In the genomic region with DNA sequence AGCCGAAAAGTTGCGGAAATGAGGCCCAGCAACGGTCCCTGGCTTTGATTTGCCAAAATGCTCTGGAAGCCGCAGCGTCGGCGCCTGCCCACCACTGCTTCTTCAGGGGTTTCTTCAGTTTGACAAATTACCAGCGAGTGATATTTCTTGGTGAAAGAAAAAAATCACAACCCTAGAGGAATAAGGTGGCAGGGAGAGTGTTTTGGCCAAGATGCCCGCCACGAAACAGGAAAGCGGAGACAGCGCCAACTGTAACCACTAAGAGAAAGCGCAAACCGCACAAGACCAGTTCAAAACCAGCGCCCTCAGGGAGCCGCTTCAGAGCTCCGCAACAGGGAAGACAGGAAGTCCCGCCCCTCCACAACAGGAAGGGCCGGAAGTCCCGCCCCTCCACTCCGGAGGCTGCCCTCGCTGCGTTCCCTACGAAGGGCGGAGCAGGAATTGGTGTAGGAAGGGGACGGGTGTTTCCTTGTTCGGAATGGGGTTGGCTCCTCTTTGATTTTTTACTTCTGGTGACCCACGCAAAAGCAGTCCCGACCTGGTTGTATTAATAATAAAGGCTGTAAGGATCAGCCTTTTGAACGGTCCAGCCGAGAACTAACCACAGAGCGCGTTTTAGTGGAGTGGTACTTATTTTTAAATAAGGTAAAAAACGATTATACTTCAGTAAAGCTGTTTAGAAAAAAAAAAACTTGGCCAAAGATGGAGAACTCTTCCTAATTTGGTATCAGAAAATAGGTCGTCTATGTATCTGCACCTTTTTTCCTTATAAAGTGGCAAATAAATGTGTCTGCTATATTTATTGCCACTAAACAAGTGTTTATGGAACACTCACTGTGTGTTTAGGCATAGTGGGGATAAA, we compare ENCODE assay signal across 8 cellular contexts. TPM values are rescaled to one million over a fixed set of nuclear protein-coding genes. Genes with fewer than 3 reads are reported as not detected.
DNase-seq lines count a peak whose midpoint lies in the region; ATAC-seq and TF ChIP-seq lines count a peak whose summit lies in the region.

A gene with protein sequence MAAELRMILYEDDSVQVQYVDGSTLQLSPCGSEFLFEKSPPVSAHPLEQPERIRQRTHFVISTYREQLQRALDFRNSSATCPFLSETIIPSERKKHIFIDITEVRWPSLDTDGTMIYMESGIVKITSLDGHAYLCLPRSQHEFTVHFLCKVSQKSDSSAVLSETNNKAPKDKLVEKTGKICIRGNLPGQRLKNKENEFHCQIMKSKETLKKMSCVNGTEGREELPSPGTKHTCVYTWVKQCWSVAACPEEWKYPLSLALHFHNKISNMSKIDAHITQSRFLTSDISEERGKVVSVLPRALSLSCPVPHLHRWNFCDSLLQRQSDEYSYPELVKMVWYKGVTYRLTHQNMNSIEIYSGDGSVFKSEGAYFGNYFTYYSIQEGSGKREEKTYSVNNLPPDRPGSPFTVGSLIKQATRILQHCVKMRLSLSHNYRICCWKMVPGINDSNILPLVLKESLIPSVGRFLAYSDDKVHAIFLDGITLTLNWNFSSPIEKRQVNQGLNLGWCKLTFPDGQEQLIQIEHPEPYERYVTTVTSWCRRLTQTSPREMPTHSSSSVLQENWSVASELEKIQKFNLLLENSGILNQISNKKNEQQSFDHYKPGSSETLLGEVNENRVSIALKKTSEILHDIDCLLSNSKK (minus strand): TSS at position 333 of the 862 bp plus-strand sequence. CDS start 5,809 bp downstream, outside the sequence.

- DNase-seq in EL, result peak; percentile 97
- DNase-seq in H4 (ENCODE audit: low spot score), result peak; percentile 95
- peak; percentile 85 for DNase-seq in LNCaP clone FGC (ENCODE audit: low read depth)
- peak; percentile 99 for DNase-seq in RPMI8226
- DNase-seq in activated T-helper 2 cell treated with anti-CD3 and anti-CD28 coated beads, Interferon-gamma antibody, Interleukin-2, Interleukin-4, amounts not matched to agents 10 μg/mL and 5 μg/mL and 100 μg/mL, durations not matched to agents 14 hours and 24 hours and 36 hours (ENCODE audit: low spot score), result peak; percentile 91
- DNase-seq in fibroblast of pulmonary artery (ENCODE audit: low read depth), result peak; percentile 97
- peak; percentile 96 for DNase-seq in natural killer cell treated with Interleukin-12 subunit alpha and Interleukin-12 subunit beta and Interleukin-15 and Interleukin-18, amount 100 ng/mL, for 72 hours (ENCODE audit: low spot score)
- peak; percentile 90 for DNase-seq in stimulated activated naive CD4-positive, alpha-beta T cell treated with Interleukin-2 at 50 U/mL for 16 hours (lab: John Stamatoyannopoulos, UW)

- TF ChIP-seq CTCF in LNCaP clone FGC (IDR thresholded peaks at IDR 0.05; ENCODE audit: control insufficient read depth, extremely low read depth, insufficient read depth) (no peak), fibroblast of pulmonary artery (IDR thresholded peaks at IDR 0.05; ENCODE audit: low read length, missing control alignments) (no peak)

- intact Hi-C loops in activated T-helper 2 cell treated with anti-CD3 and anti-CD28 coated beads, Interferon-gamma antibody, Interleukin-2, Interleukin-4, amounts not matched to agents 10 μg/mL and 5 μg/mL and 100 μg/mL, durations not matched to agents 14 hours and 24 hours and 36 hours (cut with micrococcal nuclease), result loop anchor here (1.0 to 2.0 kb wide), 4 partner anchors 31 to 394 kb away; a partner anchor contains a TSS

- peaks cover 34% of the 10 kb centered on the region for H3K4me1 Mint-ChIP-seq in activated T-helper 2 cell treated with anti-CD3 and anti-CD28 coated beads, Interferon-gamma antibody, Interleukin-2, Interleukin-4, amounts not matched to agents 10 μg/mL and 5 μg/mL and 100 μg/mL, durations not matched to agents 14 hours and 24 hours and 36 hours (ENCODE audit: low read depth)
- H3K4me1 Mint-ChIP-seq in natural killer cell treated with Interleukin-12 subunit alpha and Interleukin-12 subunit beta and Interleukin-15 and Interleukin-18, amount 100 ng/mL, for 72 hours (ENCODE audit: low read depth in 2 of 2), result peaks cover 28 to 29% of the 10 kb centered on the region in 2 donors

- peak within 1 kb of the TSS; percentile 96 for H3K27ac Mint-ChIP-seq in activated T-helper 2 cell treated with anti-CD3 and anti-CD28 coated beads, Interferon-gamma antibody, Interleukin-2, Interleukin-4, amounts not matched to agents 10 μg/mL and 5 μg/mL and 100 μg/mL, durations not matched to agents 14 hours and 24 hours and 36 hours
- H3K27ac Mint-ChIP-seq in natural killer cell treated with Interleukin-12 subunit alpha and Interleukin-12 subunit beta and Interleukin-15 and Interleukin-18, amount 100 ng/mL, for 72 hours, result peak within 1 kb of the TSS; percentile 92 to 94

- peak; percentile 100 for ATAC-seq in natural killer cell treated with Interleukin-12 subunit alpha and Interleukin-12 subunit beta and Interleukin-15 and Interleukin-18, amount 100 ng/mL, for 72 hours

- peak within 1 kb of the TSS; percentile 92 for H3K4me3 ChIP-seq in LNCaP clone FGC (ENCODE audit: low read depth, low read length)
- peak within 1 kb of the TSS; percentile 62 for H3K4me3 ChIP-seq in fibroblast of pulmonary artery (replicated peaks; ENCODE audit: low read depth, low read length)

- peaks cover 13% of the 10 kb centered on the region for H3K36me3 Mint-ChIP-seq in activated T-helper 2 cell treated with anti-CD3 and anti-CD28 coated beads, Interferon-gamma antibody, Interleukin-2, Interleukin-4, amounts not matched to agents 10 μg/mL and 5 μg/mL and 100 μg/mL, durations not matched to agents 14 hours and 24 hours and 36 hours (ENCODE audit: low read depth)
- peaks cover 6% of the 10 kb centered on the region for H3K36me3 Mint-ChIP-seq in natural killer cell treated with Interleukin-12 subunit alpha and Interleukin-12 subunit beta and Interleukin-15 and Interleukin-18, amount 100 ng/mL, for 72 hours

- peak within 1 kb of the TSS; percentile 92 for H3K4me3 Mint-ChIP-seq in activated T-helper 2 cell treated with anti-CD3 and anti-CD28 coated beads, Interferon-gamma antibody, Interleukin-2, Interleukin-4, amounts not matched to agents 10 μg/mL and 5 μg/mL and 100 μg/mL, durations not matched to agents 14 hours and 24 hours and 36 hours (ENCODE audit: low read depth)
- H3K4me3 Mint-ChIP-seq in natural killer cell treated with Interleukin-12 subunit alpha and Interleukin-12 subunit beta and Interleukin-15 and Interleukin-18, amount 100 ng/mL, for 72 hours, result peak within 1 kb of the TSS; percentile 95

- H3K27me3 Mint-ChIP-seq in activated T-helper 2 cell treated with anti-CD3 and anti-CD28 coated beads, Interferon-gamma antibody, Interleukin-2, Interleukin-4, amounts not matched to agents 10 μg/mL and 5 μg/mL and 100 μg/mL, durations not matched to agents 14 hours and 24 hours and 36 hours (ENCODE audit: low read depth), result no peaks in the 10 kb centered on the region
- no peaks in the 10 kb centered on the region for H3K27me3 Mint-ChIP-seq in natural killer cell treated with Interleukin-12 subunit alpha and Interleukin-12 subunit beta and Interleukin-15 and Interleukin-18, amount 100 ng/mL, for 72 hours

- H3K9me3 Mint-ChIP-seq in activated T-helper 2 cell treated with anti-CD3 and anti-CD28 coated beads, Interferon-gamma antibody, Interleukin-2, Interleukin-4, amounts not matched to agents 10 μg/mL and 5 μg/mL and 100 μg/mL, durations not matched to agents 14 hours and 24 hours and 36 hours, result no peaks in the 10 kb centered on the region
- H3K9me3 Mint-ChIP-seq in natural killer cell treated with Interleukin-12 subunit alpha and Interleukin-12 subunit beta and Interleukin-15 and Interleukin-18, amount 100 ng/mL, for 72 hours, result no peaks in the 10 kb centered on the region

RNA-seq across cellular contexts. Expression of the gene that starts here (rescaled TPM):
- total RNA-seq in H4 (2014; rRNA removed; shearing (Covaris generic)), result 14.4 and 15.1 TPM in 2 replicates
- total RNA-seq in activated T-helper 2 cell treated with anti-CD3 and anti-CD28 coated beads, Interferon-gamma antibody, Interleukin-2, Interleukin-4, amounts not matched to agents 10 μg/mL and 5 μg/mL and 100 μg/mL, durations not matched to agents 14 hours and 24 hours and 36 hours, result 6.3 and 8.3 TPM in 2 replicates
- 1 to 10 TPM; 4.7 to 6.5 TPM for total RNA-seq in natural killer cell treated with Interleukin-12 subunit alpha and Interleukin-12 subunit beta and Interleukin-15 and Interleukin-18, amount 100 ng/mL, for 72 hours

Comparison
In these comparisons a context has a peak if more than half of its experiments do, and no peak if none do; other contexts are left out.
1. Peak in every context shown above with its lines: DNase-seq, ATAC-seq and H3K4me3 ChIP-seq.